ENCODE assay signal across 24 cellular contexts in genomic region chr4:161188578-161188977, GRCh38.
"Had no signal": no experiment of that assay in that cellular context is flagged by ENCODE, and none has a peak within 500 bp of the region (broad histone marks: within the 10 kb centered on the region; RNA-seq: fewer than 3 reads in every experiment).

No MANE protein-coding gene starts in this region.

- DNase-seq: activated CD4-positive, alpha-beta T cell treated with anti-CD3 and anti-CD28 coated beads for 36 hours; activated CD4-positive, CD25-positive, alpha-beta regulatory T cell; activated CD8-positive, alpha-beta memory T cell treated with anti-CD3 and anti-CD28 coated beads, Interleukin-2, amount 10 ng/mL, durations not matched to agents 7 days and 5 days; activated CD8-positive, alpha-beta T cell treated with anti-CD3 and anti-CD28 coated beads, Interleukin-2, amount 10 ng/mL, durations not matched to agents 7 days and 5 days; activated naive CD8-positive, alpha-beta T cell treated with anti-CD3 and anti-CD28 coated beads, Interleukin-2, amount 50 U/mL, for 24 hours; activated T-cell treated with anti-CD3 and anti-CD28 coated beads, Interleukin-2, amount 50 U/mL, for 48 hours; amygdala; endodermal cell; foreskin fibroblast; head of caudate nucleus; hippocampal formation; left cardiac atrium; left ventricle myocardium superior; mucosa of descending colon; posterior cingulate gyrus; right cardiac atrium; stimulated activated CD4-positive, alpha-beta T cell treated with anti-CD3 and anti-CD28 coated beads, Interleukin-15, amount 100 ng/mL, for 24 hours; stimulated activated CD4-positive, alpha-beta T cell treated with anti-CD3 and anti-CD28 coated beads, Interleukin-2, amount 100 ng/mL, for 24 hours; stimulated activated naive B cell treated with anti-CD40 and anti-IgM and Interleukin-4, amounts not matched to agents 10 μg/mL and 1 μg/mL and 100 μg/mL, for 72 hours; tibial artery; upper lobe of right lung had no signal

- H3K4me3 ChIP-seq: mucosa of descending colon, suprapubic skin, tibial artery, upper lobe of right lung had no signal

- H3K27me3 ChIP-seq: suprapubic skin, tibial artery, upper lobe of right lung had no signal

- ATAC-seq: activated CD4-positive, alpha-beta T cell treated with anti-CD3 and anti-CD28 coated beads for 36 hours; activated CD8-positive, alpha-beta memory T cell treated with anti-CD3 and anti-CD28 coated beads, Interleukin-2, amount 10 ng/mL, durations not matched to agents 7 days and 5 days; activated CD8-positive, alpha-beta T cell treated with anti-CD3 and anti-CD28 coated beads, Interleukin-2, amount 10 ng/mL, durations not matched to agents 7 days and 5 days; activated naive CD8-positive, alpha-beta T cell treated with anti-CD3 and anti-CD28 coated beads, Interleukin-2, amount 50 U/mL, for 24 hours; esophagus mucosa; left cardiac atrium; left ventricle myocardium superior; mucosa of descending colon; natural killer cell treated with Interleukin-12 subunit alpha and Interleukin-12 subunit beta and Interleukin-15 and Interleukin-18, amount 100 ng/mL, for 72 hours; right cardiac atrium; stimulated activated naive B cell treated with anti-CD40 and anti-IgM and Interleukin-4, amounts not matched to agents 10 μg/mL and 1 μg/mL and 100 μg/mL, for 72 hours; upper lobe of right lung had no signal

- H3K4me1 ChIP-seq: suprapubic skin, tibial artery, upper lobe of right lung had no signal

- H3K36me3 ChIP-seq: suprapubic skin, tibial artery, upper lobe of right lung had no signal

- H3K27ac ChIP-seq: suprapubic skin, tibial artery, upper lobe of right lung had no signal

- H3K9me3 ChIP-seq: mucosa of descending colon, suprapubic skin, tibial artery, upper lobe of right lung had no signal
